Comparison of ENCODE assay signal across 1 cellular context in the genomic region with DNA sequence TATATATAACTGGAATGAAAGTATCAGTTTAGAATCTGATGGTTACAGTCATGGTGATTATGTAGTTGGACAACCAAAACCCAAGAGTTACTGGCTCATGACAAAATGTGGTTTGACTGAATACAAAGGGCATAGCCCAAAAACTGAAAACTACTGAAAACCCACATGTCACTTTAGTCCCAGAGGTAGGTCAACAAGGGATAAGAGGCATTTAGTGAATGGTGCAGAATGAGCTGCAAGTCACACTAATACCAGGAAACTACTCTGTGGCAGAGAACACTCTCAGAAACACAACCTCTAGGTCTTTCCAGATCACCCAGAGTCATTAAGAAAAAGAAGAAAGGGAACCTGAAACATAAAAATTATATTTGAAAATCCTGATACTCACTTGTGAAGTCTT.
TF ChIP-seq lines count a peak whose summit lies in the region.

No MANE protein-coding gene starts in this region.

TF ChIP-seq in GM12878, 131 proteins besides CTCF, POLR2A, EP300 and RAD21 (continued from another document):
- TF ChIP-seq RELB (IDR thresholded peaks at IDR 0.05; ENCODE audit: low read depth) (no peak), NFXL1 (IDR thresholded peaks at IDR 0.05; ENCODE audit: borderline replicate concordance) (no peak), FOXM1 (IDR thresholded peaks at IDR 0.05; ENCODE audit: low read depth, low read length) (peak; percentile 52; the same call in 1 of the 2 replicates), KAT2A (conservative IDR thresholded peaks at IDR 0.05; ENCODE audit: control insufficient read depth, low read depth, low read length) (no peak), RUNX3 (IDR thresholded peaks at IDR 0.05; ENCODE audit: low read length) (peak; percentile 94), RELA (IDR thresholded peaks at IDR 0.05; ENCODE audit: borderline replicate concordance, partially characterized antibody) (peak; percentile 29), BCL11A (IDR thresholded peaks at IDR 0.05; ENCODE audit: low read depth, low read length) (peak; percentile 75), MTA3 (IDR thresholded peaks at IDR 0.05; ENCODE audit: borderline replicate concordance, low read length) (no peak; the same call in 1 of the 2 replicates), SUZ12 (IDR thresholded peaks at IDR 0.05; ENCODE audit: unreplicated experiment) (no peak), JUNB (IDR thresholded peaks at IDR 0.05) (peak; percentile 78), SPI1 (IDR thresholded peaks at IDR 0.05; ENCODE audit: borderline replicate concordance, insufficient read depth, low read depth, low read length) (no peak), CREM (IDR thresholded peaks at IDR 0.05; ENCODE audit: low read depth) (peak; percentile 33; the same call in 1 of the 2 replicates), SMAD1 (IDR thresholded peaks at IDR 0.05; ENCODE audit: low read depth, partially characterized antibody) (no peak), SKIL (IDR thresholded peaks at IDR 0.05; ENCODE audit: low read depth, poor library complexity, severe bottlenecking) (peak; percentile 57), POU2F2 (IDR thresholded peaks at IDR 0.05; ENCODE audit: borderline replicate concordance, low read depth, low read length) (peak; percentile 63; the same call in 1 of the 3 replicates), MTA2 (IDR thresholded peaks at IDR 0.05; ENCODE audit: low read depth) (peak; percentile 82), PKNOX1 (IDR thresholded peaks at IDR 0.05) (peak; percentile 26; the same call in 1 of the 2 replicates), GABPA (IDR thresholded peaks at IDR 0.05; ENCODE audit: low read depth) (0 out of 2 replicates have a peak, but pooled peaks have one; percentile 34), CBX5 (IDR thresholded peaks at IDR 0.05; ENCODE audit: low read depth) (peak; percentile 68; the same call in 1 of the 2 replicates), CBFB (IDR thresholded peaks at IDR 0.05; ENCODE audit: low read depth) (peak; percentile 58; the same call in 1 of the 2 replicates), ZBTB40 (IDR thresholded peaks at IDR 0.05; ENCODE audit: borderline replicate concordance) (no peak), HDGF (IDR thresholded peaks at IDR 0.05) (no peak), PAX5 (IDR thresholded peaks at IDR 0.05; ENCODE audit: borderline replicate concordance, low read depth, low read length) (peak; percentile 67; the same call in 1 of the 2 replicates), CEBPB (IDR thresholded peaks at IDR 0.05; ENCODE audit: borderline replicate concordance in 1 of 2, low read depth in 2 of 2, low read length in 2 of 2) (peak in 1 of 2 experiments; percentile 43; a peak in 1 of 4 replicates), ZSCAN29 (IDR thresholded peaks at IDR 0.05) (no peak), POLR2AphosphoS5 (IDR thresholded peaks at IDR 0.05; ENCODE audit: low read length) (no peak), IKZF2 (IDR thresholded peaks at IDR 0.05) (peak; percentile 58 to 85), PML (IDR thresholded peaks at IDR 0.05; ENCODE audit: low read length) (no peak), MEF2A (IDR thresholded peaks at IDR 0.05; ENCODE audit: insufficient read depth, low read depth, low read length) (0 out of 2 replicates have a peak, but pooled peaks have one; percentile 3), DPF2 (IDR thresholded peaks at IDR 0.05) (0 out of 2 replicates have a peak, but pooled peaks have one; percentile 12), SIX5 (IDR thresholded peaks at IDR 0.05; ENCODE audit: low read depth, low read length, severe bottlenecking) (no peak), ZNF207 (IDR thresholded peaks at IDR 0.05; ENCODE audit: borderline replicate concordance) (no peak), EED (IDR thresholded peaks at IDR 0.05; ENCODE audit: low read depth) (peak; percentile 74), NFIC (IDR thresholded peaks at IDR 0.05; ENCODE audit: low read depth, low read length) (peak; percentile 77), ZBED1 (IDR thresholded peaks at IDR 0.05; ENCODE audit: borderline replicate concordance) (no peak; the same call in 1 of the 2 replicates)
- TF ChIP-seq, protein P1, sequence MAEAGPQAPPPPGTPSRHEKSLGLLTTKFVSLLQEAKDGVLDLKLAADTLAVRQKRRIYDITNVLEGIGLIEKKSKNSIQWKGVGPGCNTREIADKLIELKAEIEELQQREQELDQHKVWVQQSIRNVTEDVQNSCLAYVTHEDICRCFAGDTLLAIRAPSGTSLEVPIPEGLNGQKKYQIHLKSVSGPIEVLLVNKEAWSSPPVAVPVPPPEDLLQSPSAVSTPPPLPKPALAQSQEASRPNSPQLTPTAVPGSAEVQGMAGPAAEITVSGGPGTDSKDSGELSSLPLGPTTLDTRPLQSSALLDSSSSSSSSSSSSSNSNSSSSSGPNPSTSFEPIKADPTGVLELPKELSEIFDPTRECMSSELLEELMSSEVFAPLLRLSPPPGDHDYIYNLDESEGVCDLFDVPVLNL (IDR thresholded peaks at IDR 0.05; ENCODE audit: low read depth, low read length): no peak
- TF ChIP-seq, protein P2, sequence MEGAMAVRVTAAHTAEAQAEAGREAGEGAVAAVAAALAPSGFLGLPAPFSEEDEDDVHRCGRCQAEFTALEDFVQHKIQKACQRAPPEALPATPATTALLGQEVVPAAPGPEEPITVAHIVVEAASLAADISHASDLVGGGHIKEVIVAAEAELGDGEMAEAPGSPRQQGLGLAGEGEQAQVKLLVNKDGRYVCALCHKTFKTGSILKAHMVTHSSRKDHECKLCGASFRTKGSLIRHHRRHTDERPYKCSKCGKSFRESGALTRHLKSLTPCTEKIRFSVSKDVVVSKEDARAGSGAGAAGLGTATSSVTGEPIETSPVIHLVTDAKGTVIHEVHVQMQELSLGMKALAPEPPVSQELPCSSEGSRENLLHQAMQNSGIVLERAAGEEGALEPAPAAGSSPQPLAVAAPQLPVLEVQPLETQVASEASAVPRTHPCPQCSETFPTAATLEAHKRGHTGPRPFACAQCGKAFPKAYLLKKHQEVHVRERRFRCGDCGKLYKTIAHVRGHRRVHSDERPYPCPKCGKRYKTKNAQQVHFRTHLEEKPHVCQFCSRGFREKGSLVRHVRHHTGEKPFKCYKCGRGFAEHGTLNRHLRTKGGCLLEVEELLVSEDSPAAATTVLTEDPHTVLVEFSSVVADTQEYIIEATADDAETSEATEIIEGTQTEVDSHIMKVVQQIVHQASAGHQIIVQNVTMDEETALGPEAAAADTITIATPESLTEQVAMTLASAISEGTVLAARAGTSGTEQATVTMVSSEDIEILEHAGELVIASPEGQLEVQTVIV (IDR thresholded peaks at IDR 0.05; ENCODE audit: borderline replicate concordance, partially characterized antibody): no peak
- TF ChIP-seq, protein P3, sequence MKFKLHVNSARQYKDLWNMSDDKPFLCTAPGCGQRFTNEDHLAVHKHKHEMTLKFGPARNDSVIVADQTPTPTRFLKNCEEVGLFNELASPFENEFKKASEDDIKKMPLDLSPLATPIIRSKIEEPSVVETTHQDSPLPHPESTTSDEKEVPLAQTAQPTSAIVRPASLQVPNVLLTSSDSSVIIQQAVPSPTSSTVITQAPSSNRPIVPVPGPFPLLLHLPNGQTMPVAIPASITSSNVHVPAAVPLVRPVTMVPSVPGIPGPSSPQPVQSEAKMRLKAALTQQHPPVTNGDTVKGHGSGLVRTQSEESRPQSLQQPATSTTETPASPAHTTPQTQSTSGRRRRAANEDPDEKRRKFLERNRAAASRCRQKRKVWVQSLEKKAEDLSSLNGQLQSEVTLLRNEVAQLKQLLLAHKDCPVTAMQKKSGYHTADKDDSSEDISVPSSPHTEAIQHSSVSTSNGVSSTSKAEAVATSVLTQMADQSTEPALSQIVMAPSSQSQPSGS (IDR thresholded peaks at IDR 0.05; ENCODE audit: low read length): peak; percentile 76
